35 cellular contexts compared by ENCODE assay signal in genomic region chr11:93389737-93390136, GRCh38. TPM values are rescaled to one million over a fixed set of nuclear protein-coding genes. Genes with fewer than 3 reads are reported as not detected.
"Had no signal": no experiment of that assay in that cellular context is flagged by ENCODE, and none has a peak within 500 bp of the region (broad histone marks: within the 10 kb centered on the region; RNA-seq: fewer than 3 reads in every experiment).

No MANE protein-coding gene starts in this region.

- H3K27ac ChIP-seq: body of pancreas, heart right ventricle, lower lobe of right lung, neutrophil, thoracic aorta, WERI-Rb-1 had no signal

- ATAC-seq: activated CD4-positive, CD25-positive, alpha-beta regulatory T cell treated with anti-CD3 and anti-CD28 coated beads, Interleukin-2, amount 50 U/mL, for 24 hours; body of pancreas; esophagus mucosa; left lobe of liver; lower lobe of right lung; sciatic nerve; stimulated activated effector memory CD8-positive, alpha-beta T cell treated with anti-CD3 and anti-CD28 coated beads, Interleukin-12 subunit alpha, Interleukin-12 subunit beta, amount 100 ng/mL, for 72 hours; T-helper 17 cell had no signal

- H3K4me1 ChIP-seq: body of pancreas, lower lobe of right lung had no signal

- H3K4me3 ChIP-seq: body of pancreas, heart right ventricle, lower lobe of right lung, thoracic aorta had no signal

- H3K36me3 ChIP-seq: heart right ventricle, lower lobe of right lung, neutrophil, thoracic aorta, WERI-Rb-1 had no signal

- H3K9me3 ChIP-seq: body of pancreas, heart right ventricle, lower lobe of right lung, neutrophil, thoracic aorta had no signal

- H3K27me3 ChIP-seq: body of pancreas, heart right ventricle, neutrophil had no signal

- FAIRE-seq: endothelial cell of umbilical vein, small intestine, urothelium cell line had no signal

- DNase-seq: activated CD4-positive, alpha-beta T cell treated with anti-CD3 and anti-CD28 coated beads for 48 hours; activated CD4-positive, alpha-beta T cell treated with anti-CD3 and anti-CD28 coated beads, Interleukin-2, amount 50 U/mL, for 48 hours; activated CD8-positive, alpha-beta memory T cell treated with anti-CD3 and anti-CD28 coated beads for 24 hours; activated effector memory CD4-positive, alpha-beta T cell treated with Interleukin-2 at 50 U/mL for 16 hours; activated naive CD4-positive, alpha-beta T cell treated with Interleukin-2 at 50 U/mL for 16 hours; anterior cingulate cortex; body of pancreas; cortex of kidney; foreskin melanocyte; heart right ventricle; lower lobe of right lung; naive B cell; nephron progenitor cell; retina; small intestine; stimulated activated CD4-positive, alpha-beta T cell treated with anti-CD3 and anti-CD28 coated beads, Interleukin-4, amount 100 ng/mL, for 24 hours; T-helper 17 cell; T1000; trophoblast cell; WERI-Rb-1 had no signal

RNA-seq across cellular contexts. Expression of gene DEUP1, which starts 59.2 kb away (rescaled TPM):
- total RNA-seq: cardiac septum, chondrocyte, endothelial cell of umbilical vein, esophagus mucosa, glomerular endothelial cell, kidney epithelial cell, left lobe of liver, osteocyte, sciatic nerve, subcutaneous adipose tissue, T-helper 17 cell, thoracic aorta had no signal
- polyA plus RNA-seq: endothelial cell of umbilical vein, heart right ventricle had no signal
